Comparison of ENCODE assay signal across 1 cellular context in genomic region chr11:15897211-15897960, GRCh38.
TF ChIP-seq lines count a peak whose summit lies in the region.

No MANE protein-coding gene starts in this region.

TF ChIP-seq in HCT116, 20 proteins besides CTCF, POLR2A, EP300 and RAD21 (continued from another document):
- TF ChIP-seq ZBTB33 (IDR thresholded peaks at IDR 0.05; ENCODE audit: extremely low read depth, insufficient replicate concordance, low read length) (no peak), ZNF274 (IDR thresholded peaks at IDR 0.05; ENCODE audit: low read depth, low read length) (no peak), MAX (IDR thresholded peaks at IDR 0.05) (no peak)
